10 cellular contexts compared by ENCODE assay signal in genomic region chr16:59733321-59733720, GRCh38.
DNase-seq lines count a peak whose midpoint lies in the region; ATAC-seq and TF ChIP-seq lines count a peak whose summit lies in the region.
"Had no signal": no experiment of that assay in that cellular context is flagged by ENCODE, and none has a peak within 500 bp of the region (broad histone marks: within the 10 kb centered on the region; RNA-seq: fewer than 3 reads in every experiment).

No MANE protein-coding gene starts in this region.

- no peak overlapping the region for H3K27ac Mint-ChIP-seq in neural crest cell (ENCODE audit: unreplicated experiment)

- ATAC-seq in HG02970 (IDR thresholded peaks at IDR 0.05; ENCODE audit: low FRiP score, unreplicated experiment) = no peak
- ATAC-seq: K562 had no signal

- in situ Hi-C loops in SK-MEL-5 (cut with HindIII; ENCODE audit: low pct_unique_long_range_greater_than_20kb, low sequenced_read_pairs) = no loop called here

- TF ChIP-seq CTCF in neural crest cell (conservative IDR thresholded peaks at IDR 0.05) = no peak

- H3K36me3 Mint-ChIP-seq in neural crest cell (ENCODE audit: low read depth) = peaks cover 7% of the 10 kb centered on the region

- DNase-seq in SK-MEL-5 (ENCODE audit: low read depth, low spot score) (peak; percentile 91), globus pallidus (ENCODE audit: low spot score) (peak; percentile 76), neural crest cell (ENCODE audit: low read depth, low spot score) (no peak), GM03348 (ENCODE audit: low spot score) (no peak), NCI-H2107 (lab: John Stamatoyannopoulos, UW) (no peak), DMS 273 (lab: John Stamatoyannopoulos, UW; ENCODE audit: unreplicated experiment) (no peak)
- DNase-seq: Calu3, DMS79 had no signal

- peaks cover 7% of the 10 kb centered on the region for H3K9me3 Mint-ChIP-seq in neural crest cell

- peaks cover 19% of the 10 kb centered on the region for H3K4me1 Mint-ChIP-seq in neural crest cell

- no peaks in the 10 kb centered on the region for H3K27me3 Mint-ChIP-seq in neural crest cell (ENCODE audit: low read depth)

- peak overlapping the region; percentile 33 for H3K4me3 Mint-ChIP-seq in neural crest cell

Comparison
In these comparisons a context has a peak if more than half of its experiments do, and no peak if none do; other contexts are left out.
1. DNase-seq: peak in SK-MEL-5 (single experiment) and globus pallidus (single experiment); none in neural crest cell (single experiment), GM03348 (single experiment), NCI-H2107 (single experiment) and DMS 273 (single experiment).